Comparison of ENCODE assay signal across 15 cellular contexts in the genomic region with DNA sequence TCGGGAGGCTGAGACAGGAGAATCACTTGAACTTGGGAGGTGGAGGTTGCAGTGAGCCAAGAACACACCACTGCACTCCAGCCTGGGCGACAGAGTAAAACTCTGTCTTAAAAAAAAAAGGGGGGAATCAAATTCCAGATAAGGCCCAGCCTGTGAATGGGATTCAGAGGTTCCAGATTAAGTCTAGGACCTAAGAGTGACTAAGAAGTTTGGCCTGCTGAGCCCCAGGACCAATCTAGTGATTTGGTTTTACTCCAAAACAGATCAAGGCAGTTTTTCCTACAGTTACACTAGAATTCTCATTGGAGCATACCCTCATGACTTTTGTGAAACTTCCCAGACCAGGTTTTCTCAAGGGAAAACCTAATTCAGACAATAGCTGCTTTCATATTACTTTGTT.
"Had no signal": no experiment of that assay in that cellular context is flagged by ENCODE, and none has a peak within 500 bp of the region (broad histone marks: within the 10 kb centered on the region; RNA-seq: fewer than 3 reads in every experiment).

No MANE protein-coding gene starts in this region.

- H3K4me3 Mint-ChIP-seq: activated CD4-positive, alpha-beta memory T cell treated with anti-CD3 and anti-CD28 coated beads, Interleukin-2, amount 10 ng/mL, durations not matched to agents 7 days and 5 days; activated CD4-positive, alpha-beta T cell treated with anti-CD3 and anti-CD28 coated beads for 36 hours; activated naive CD8-positive, alpha-beta T cell treated with anti-CD3 and anti-CD28 coated beads, Interleukin-2, amount 50 U/mL, for 24 hours; stimulated activated naive CD8-positive, alpha-beta T cell treated with anti-CD3 and anti-CD28 coated beads, Interleukin-15, amount 100 ng/mL, for 72 hours; T-helper 2 cell treated with Interferon-gamma antibody and Interleukin-4, amounts not matched to agents 5 μg/mL and 100 μg/mL, for 36 hours had no signal

- H3K4me3 ChIP-seq: ascending aorta, cardiac muscle cell, hepatocyte, ovary, testis had no signal

- H3K27ac ChIP-seq: ascending aorta, cardiac muscle cell, hepatocyte, ovary, testis had no signal

- H3K9me3 ChIP-seq: ascending aorta, ovary, testis had no signal

- H3K27me3 ChIP-seq: ascending aorta, cardiac muscle cell, hepatocyte, ovary, testis had no signal

- ATAC-seq: activated CD4-positive, alpha-beta T cell treated with anti-CD3 and anti-CD28 coated beads for 36 hours; activated naive CD8-positive, alpha-beta T cell treated with anti-CD3 and anti-CD28 coated beads, Interleukin-2, amount 50 U/mL, for 24 hours; stimulated activated naive CD8-positive, alpha-beta T cell treated with anti-CD3 and anti-CD28 coated beads, Interleukin-15, amount 100 ng/mL, for 72 hours had no signal

- H3K4me1 ChIP-seq: ascending aorta, testis had no signal

- H3K27ac Mint-ChIP-seq: activated CD4-positive, alpha-beta memory T cell treated with anti-CD3 and anti-CD28 coated beads, Interleukin-2, amount 10 ng/mL, durations not matched to agents 7 days and 5 days; activated CD4-positive, alpha-beta T cell treated with anti-CD3 and anti-CD28 coated beads for 36 hours; T-helper 2 cell treated with Interferon-gamma antibody and Interleukin-4, amounts not matched to agents 5 μg/mL and 100 μg/mL, for 36 hours had no signal

- H3K4me1 Mint-ChIP-seq: activated CD4-positive, alpha-beta memory T cell treated with anti-CD3 and anti-CD28 coated beads, Interleukin-2, amount 10 ng/mL, durations not matched to agents 7 days and 5 days had no signal

- DNase-seq: activated CD4-positive, alpha-beta memory T cell treated with anti-CD3 and anti-CD28 coated beads, Interleukin-2, amount 10 ng/mL, durations not matched to agents 7 days and 5 days; activated CD4-positive, alpha-beta T cell treated with anti-CD3 and anti-CD28 coated beads for 36 hours; activated CD8-positive, alpha-beta memory T cell treated with anti-CD3 and anti-CD28 coated beads, Interleukin-2, amount 50 U/mL, for 4 hours; activated naive CD4-positive, alpha-beta T cell treated with Interleukin-2 at 50 U/mL for 16 hours; activated naive CD8-positive, alpha-beta T cell treated with anti-CD3 and anti-CD28 coated beads, Interleukin-2, amount 50 U/mL, for 24 hours; kidney glomerular epithelial cell; ovary; stimulated activated CD4-positive, alpha-beta T cell treated with anti-CD3 and anti-CD28 coated beads, Interleukin-15, amount 100 ng/mL, for 24 hours; stimulated activated CD4-positive, alpha-beta T cell treated with anti-CD3 and anti-CD28 coated beads, Interleukin-4, amount 100 ng/mL, for 4 hours; stimulated activated naive CD8-positive, alpha-beta T cell treated with anti-CD3 and anti-CD28 coated beads, Interleukin-15, amount 100 ng/mL, for 72 hours; testis had no signal

- H3K27me3 Mint-ChIP-seq: activated CD4-positive, alpha-beta memory T cell treated with anti-CD3 and anti-CD28 coated beads, Interleukin-2, amount 10 ng/mL, durations not matched to agents 7 days and 5 days; activated CD4-positive, alpha-beta T cell treated with anti-CD3 and anti-CD28 coated beads for 36 hours; activated naive CD8-positive, alpha-beta T cell treated with anti-CD3 and anti-CD28 coated beads, Interleukin-2, amount 50 U/mL, for 24 hours; stimulated activated naive CD8-positive, alpha-beta T cell treated with anti-CD3 and anti-CD28 coated beads, Interleukin-15, amount 100 ng/mL, for 72 hours had no signal

- H3K9me3 Mint-ChIP-seq: activated CD4-positive, alpha-beta memory T cell treated with anti-CD3 and anti-CD28 coated beads, Interleukin-2, amount 10 ng/mL, durations not matched to agents 7 days and 5 days; activated naive CD8-positive, alpha-beta T cell treated with anti-CD3 and anti-CD28 coated beads, Interleukin-2, amount 50 U/mL, for 24 hours; stimulated activated naive CD8-positive, alpha-beta T cell treated with anti-CD3 and anti-CD28 coated beads, Interleukin-15, amount 100 ng/mL, for 72 hours; T-helper 2 cell treated with Interferon-gamma antibody and Interleukin-4, amounts not matched to agents 5 μg/mL and 100 μg/mL, for 36 hours had no signal
